In genomic region chr4:3336389-3337356, GRCh38 we compare ENCODE assay signal across 17 cellular contexts.
"Had no signal": no experiment of that assay in that cellular context is flagged by ENCODE, and none has a peak within 500 bp of the region (broad histone marks: within the 10 kb centered on the region; RNA-seq: fewer than 3 reads in every experiment).

No MANE protein-coding gene starts in this region.

- H3K36me3 ChIP-seq: breast epithelium, lower lobe of right lung, neural progenitor cell, spleen, tibial artery had no signal

- H3K4me3 ChIP-seq: breast epithelium, lower lobe of right lung, neural progenitor cell, spleen, tibial artery had no signal

- DNase-seq: activated effector memory CD4-positive, alpha-beta T cell treated with Interleukin-2 at 50 U/mL for 16 hours; activated naive CD4-positive, alpha-beta T cell treated with anti-CD3 and anti-CD28 coated beads, Interleukin-2, amount 50 U/mL, for 16 hours; activated T-cell treated with anti-CD3 and anti-CD28 coated beads, Interleukin-2, amount 50 U/mL, for 72 hours; aorta; effector memory CD4-positive, alpha-beta T cell; kidney; lower lobe of right lung; naive thymus-derived CD4-positive, alpha-beta T cell; spleen; stimulated activated CD4-positive, alpha-beta T cell treated with anti-CD3 and anti-CD28 coated beads, Interleukin-4, amount 100 ng/mL, for 1 hour; stimulated activated naive CD4-positive, alpha-beta T cell treated with Interleukin-2 at 50 U/mL for 16 hours; substantia nigra; T-cell; tibial artery had no signal

- H3K4me1 ChIP-seq: breast epithelium had no signal

- ATAC-seq: activated T-cell treated with anti-CD3 and anti-CD28 coated beads, Interleukin-2, amount 50 U/mL, for 72 hours; lower lobe of right lung; naive thymus-derived CD4-positive, alpha-beta T cell; T-cell; WTC11 had no signal

- H3K27ac ChIP-seq: breast epithelium, lower lobe of right lung, neural progenitor cell, spleen, tibial artery had no signal

- H3K9ac ChIP-seq: neural progenitor cell had no signal

- H3K9me3 ChIP-seq: breast epithelium, lower lobe of right lung, spleen, tibial artery had no signal

- H3K27me3 ChIP-seq: breast epithelium, neural progenitor cell, spleen, tibial artery had no signal

- H3K4me2 ChIP-seq: neural progenitor cell had no signal
